Comparison of ENCODE assay signal across 16 cellular contexts in genomic region chr14:88468396-88468795, GRCh38.
DNase-seq lines count a peak whose midpoint lies in the region; ATAC-seq and TF ChIP-seq lines count a peak whose summit lies in the region.
"Had no signal": no experiment of that assay in that cellular context is flagged by ENCODE, and none has a peak within 500 bp of the region (broad histone marks: within the 10 kb centered on the region; RNA-seq: fewer than 3 reads in every experiment).

No MANE protein-coding gene starts in this region.

- peak; percentile 27 for ATAC-seq in foreskin keratinocyte
- ATAC-seq: A549 had no signal

- H3K27me3 ChIP-seq in foreskin keratinocyte: no peaks in the 10 kb centered on the region
- H3K27me3 ChIP-seq: transverse colon had no signal

- no peaks in the 10 kb centered on the region for H3K4me1 ChIP-seq in foreskin keratinocyte
- H3K4me1 ChIP-seq: transverse colon had no signal

- no peak for TF ChIP-seq CTCF in foreskin keratinocyte (conservative IDR thresholded peaks at IDR 0.05)

- peak overlapping the region; percentile 20 for H3K27ac ChIP-seq in angular gyrus (ENCODE audit: low read depth, low read length)
- H3K27ac ChIP-seq in foreskin keratinocyte: no peak overlapping the region
- H3K27ac ChIP-seq: A549, transverse colon had no signal

- DNase-seq in A172 (ENCODE audit: low spot score): peak; percentile 27
- peak; percentile 47 for DNase-seq in GM04503 (ENCODE audit: low read depth)
- DNase-seq in foreskin keratinocyte: peak; percentile 53 to 63
- no peak for DNase-seq in HT-29 (ENCODE audit: low spot score)
- no peak for DNase-seq in GDM1 (lab: John Stamatoyannopoulos, UW)
- DNase-seq in GF-D8 (lab: John Stamatoyannopoulos, UW): no peak
- no peak for DNase-seq in NCI-H82 (lab: John Stamatoyannopoulos, UW)
- DNase-seq: activated CD4-positive, alpha-beta T cell treated with anti-CD3 and anti-CD28 coated beads for 48 hours; central memory CD4-positive, alpha-beta T cell; NCI-H1694; NCI-H510A treated with DMSO at 0.1 percent for 48 hours; nucleus accumbens; RPMI8226; transverse colon had no signal

Comparison
In these comparisons a context has a peak if more than half of its experiments do, and no peak if none do; other contexts are left out.
1. DNase-seq: peak in A172 (single experiment), GM04503 (single experiment) and foreskin keratinocyte (2 of 2); none in HT-29 (single experiment), GDM1 (single experiment), GF-D8 (single experiment) and NCI-H82 (single experiment).